8 cellular contexts compared by ENCODE assay signal in the genomic region with DNA sequence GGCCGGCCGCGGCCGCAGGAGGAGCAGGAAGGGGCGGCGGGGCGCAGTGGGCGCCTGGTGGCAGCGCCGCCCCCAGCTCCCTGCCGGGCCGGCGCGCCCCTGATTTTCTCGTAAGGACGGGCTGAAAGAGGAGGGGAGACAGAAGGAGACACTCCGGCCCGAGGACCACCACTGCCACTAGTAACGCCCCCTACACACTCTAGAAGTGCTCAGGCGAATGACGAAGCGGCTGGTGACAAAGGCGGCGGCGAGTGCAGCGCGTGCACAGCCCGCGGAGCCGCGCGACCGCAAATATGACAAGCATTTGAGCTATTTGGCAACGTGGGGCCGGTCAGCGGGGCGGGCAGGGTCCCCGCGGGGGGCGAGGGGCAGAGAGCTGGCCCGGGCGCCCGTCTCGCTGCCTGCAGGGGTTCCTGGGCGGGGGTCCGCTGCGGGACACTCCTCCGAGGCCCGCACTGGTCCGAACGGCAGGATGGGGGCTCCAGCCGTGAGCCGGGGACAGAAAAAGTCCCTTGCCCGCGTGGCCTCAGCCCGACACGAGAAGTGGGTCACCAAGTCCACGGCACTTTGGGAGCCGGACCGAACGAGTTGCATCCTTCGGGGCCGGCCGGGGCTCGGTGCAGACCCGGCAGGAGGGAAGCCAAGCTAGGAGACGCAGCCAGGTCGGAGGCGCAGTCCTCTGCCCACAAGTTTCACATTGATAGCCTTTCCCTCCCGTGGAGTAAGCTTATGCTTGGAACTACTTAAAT. TPM values are rescaled to one million over a fixed set of nuclear protein-coding genes. Genes with fewer than 3 reads are reported as not detected.
DNase-seq lines count a peak whose midpoint lies in the region; ATAC-seq and TF ChIP-seq lines count a peak whose summit lies in the region.

No MANE protein-coding gene starts in this region.

- no peaks in the 10 kb centered on the region for H3K36me3 Mint-ChIP-seq in brain

- H3K4me1 Mint-ChIP-seq in brain: peaks cover 53% of the 10 kb centered on the region

- ATAC-seq in HG02798 (IDR thresholded peaks at IDR 0.05; ENCODE audit: poor library complexity, unreplicated experiment): peak; percentile 43

- peak overlapping the region; percentile 82 to 90 (median 89) for H3K4me3 Mint-ChIP-seq in brain

- H3K27ac Mint-ChIP-seq in brain: peak overlapping the region; percentile 90 to 97 (median 94)

- no peaks in the 10 kb centered on the region for H3K9me3 Mint-ChIP-seq in brain

- no peak for TF ChIP-seq CTCF in brain (conservative IDR thresholded peaks at IDR 0.05)

- DNase-seq in DMS53 (lab: John Stamatoyannopoulos, UW): peak; percentile 88
- no peak for DNase-seq in DMS53 treated with DMSO at 0.1 percent for 48 hours (lab: John Stamatoyannopoulos, UW; ENCODE audit: unreplicated experiment)
- peak; percentile 46 for DNase-seq in NCI-H128 (lab: John Stamatoyannopoulos, UW; ENCODE audit: unreplicated experiment)
- DNase-seq in UCSD-AML1 (lab: John Stamatoyannopoulos, UW; ENCODE audit: unreplicated experiment): peak; percentile 67
- DNase-seq in iris pigment epithelial cell (ENCODE audit: low read depth): peak; percentile 74
- peak; percentile 70 for DNase-seq in stimulated activated CD4-positive, alpha-beta T cell treated with anti-CD3 and anti-CD28 coated beads, Interleukin-15, amount 100 ng/mL, for 24 hours

- peaks cover 4% of the 10 kb centered on the region for H3K27me3 Mint-ChIP-seq in brain

RNA-seq across cellular contexts. Expression of a gene that starts 0.5 kb away (rescaled TPM):
- polyA plus RNA-seq in brain (ENCODE audit: insufficient read depth, low read depth, low replicate concordance): 3.1 TPM
